10 cellular contexts compared by ENCODE assay signal in the genomic region with DNA sequence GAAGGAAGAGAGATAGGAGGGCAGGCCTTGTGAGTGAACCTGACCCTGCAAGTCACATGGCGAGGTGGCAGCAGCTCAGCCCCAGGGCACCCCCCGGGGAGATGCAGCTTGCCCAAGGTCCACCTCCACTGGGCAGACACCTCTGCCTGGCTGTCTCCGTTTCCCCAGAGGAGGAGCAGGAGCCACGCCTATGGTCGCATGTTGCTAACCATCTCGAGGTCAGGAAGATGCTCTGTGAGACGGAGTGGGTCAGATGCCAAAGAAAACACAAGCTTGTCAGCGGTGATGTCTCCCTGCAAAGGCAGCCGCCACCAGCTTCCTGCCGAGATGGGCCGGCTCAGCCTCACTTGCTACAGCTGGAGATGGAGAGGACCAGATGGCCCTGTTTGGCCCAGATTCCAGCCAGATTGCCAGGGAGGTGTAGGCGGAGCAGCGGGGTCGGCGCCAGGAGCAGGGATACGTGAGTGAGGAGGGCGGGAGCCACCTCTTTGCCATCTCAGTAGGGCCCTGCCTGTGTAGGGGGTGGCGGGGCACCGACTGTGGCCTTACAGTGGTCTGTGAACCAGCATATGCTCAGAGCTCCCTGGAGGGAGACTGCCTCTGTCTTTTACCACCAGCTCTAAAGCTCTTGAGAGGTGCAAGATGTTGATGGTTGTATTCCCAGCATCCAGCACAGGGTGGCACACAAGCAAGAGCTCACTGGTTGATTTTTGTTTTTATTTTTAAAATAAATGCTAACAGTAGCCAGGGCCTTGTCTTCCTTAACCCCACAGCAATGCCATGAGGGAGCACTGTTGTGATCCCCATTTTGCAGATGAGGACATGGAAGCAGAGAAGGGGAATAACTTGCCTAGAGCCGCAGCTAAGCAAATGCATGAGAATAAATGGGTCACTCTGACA. TPM values are rescaled to one million over a fixed set of nuclear protein-coding genes. Genes with fewer than 3 reads are reported as not detected.
DNase-seq lines count a peak whose midpoint lies in the region; ATAC-seq and TF ChIP-seq lines count a peak whose summit lies in the region.
"Had no signal": no experiment of that assay in that cellular context is flagged by ENCODE, and none has a peak within 500 bp of the region (broad histone marks: within the 10 kb centered on the region; RNA-seq: fewer than 3 reads in every experiment).

No MANE protein-coding gene starts in this region.

- H3K27me3 ChIP-seq in right lobe of liver = no peaks in the 10 kb centered on the region

- TF ChIP-seq POLR2A in right lobe of liver (IDR thresholded peaks at IDR 0.05) = no peak

- H3K4me1 Mint-ChIP-seq in activated T-cell treated with anti-CD3 and anti-CD28 coated beads, Interleukin-2, amount 50 U/mL, for 72 hours (ENCODE audit: low read depth) = peaks cover 57% of the 10 kb centered on the region
- H3K4me1 Mint-ChIP-seq: nephron had no signal

- peaks cover 0 to 17% of the 10 kb centered on the region in 2 donors for H3K36me3 Mint-ChIP-seq in activated T-cell treated with anti-CD3 and anti-CD28 coated beads, Interleukin-2, amount 50 U/mL, for 72 hours (ENCODE audit: insufficient read depth in 2 of 2)

- no peak overlapping the region for H3K27ac ChIP-seq in right lobe of liver

- H3K9me3 Mint-ChIP-seq in activated T-cell treated with anti-CD3 and anti-CD28 coated beads, Interleukin-2, amount 50 U/mL, for 72 hours = no peaks in the 10 kb centered on the region
- H3K9me3 Mint-ChIP-seq: dendritic cell treated with granulocyte-macrophage colony-stimulating factor and Interleukin-4, amounts not matched to agents 40 ng/mL and 50 ng/mL, for 4 days; nephron had no signal

- H3K27me3 Mint-ChIP-seq in activated T-cell treated with anti-CD3 and anti-CD28 coated beads, Interleukin-2, amount 50 U/mL, for 72 hours (ENCODE audit: low read depth) = no peaks in the 10 kb centered on the region

- no peaks in the 10 kb centered on the region for H3K4me1 ChIP-seq in right lobe of liver

- DNase-seq in DMS 273 treated with DMSO at 0.1 percent for 48 hours (lab: John Stamatoyannopoulos, UW) (peak; percentile 99), NCI-H1092 (lab: John Stamatoyannopoulos, UW) (peak; percentile 71), right lobe of liver (no peak), GF-D8 (lab: John Stamatoyannopoulos, UW) (no peak), GM19240 (ENCODE audit: insufficient read length, low spot score) (no peak)
- DNase-seq in activated T-cell treated with anti-CD3 and anti-CD28 coated beads, Interleukin-2, amount 50 U/mL, for 72 hours = no peak

- intact Hi-C loops in right lobe of liver (cut with DNase I) = no loop called here

- peak overlapping the region; percentile 42 for H3K27ac Mint-ChIP-seq in activated T-cell treated with anti-CD3 and anti-CD28 coated beads, Interleukin-2, amount 50 U/mL, for 72 hours
- H3K27ac Mint-ChIP-seq: dendritic cell treated with granulocyte-macrophage colony-stimulating factor and Interleukin-4, amounts not matched to agents 40 ng/mL and 50 ng/mL, for 4 days; nephron had no signal

- H3K36me3 ChIP-seq in right lobe of liver = no peaks in the 10 kb centered on the region

- H3K9me3 ChIP-seq in right lobe of liver = no peaks in the 10 kb centered on the region

- peak; percentile 13 to 23 for ATAC-seq in activated T-cell treated with anti-CD3 and anti-CD28 coated beads, Interleukin-2, amount 50 U/mL, for 72 hours (replicated peaks in 1 of 2)
- ATAC-seq in right lobe of liver (peak in 3 of 4 donors; percentile 15 to 32 (median 27)), HG02885 (IDR thresholded peaks at IDR 0.05; ENCODE audit: poor library complexity, unreplicated experiment) (no peak), HG02759 (IDR thresholded peaks at IDR 0.05; ENCODE audit: unreplicated experiment) (no peak)

- TF ChIP-seq CTCF in right lobe of liver (IDR thresholded peaks at IDR 0.05) = no peak

- no peak overlapping the region for H3K4me3 ChIP-seq in right lobe of liver

- H3K4me3 Mint-ChIP-seq in activated T-cell treated with anti-CD3 and anti-CD28 coated beads, Interleukin-2, amount 50 U/mL, for 72 hours = no peak overlapping the region
- H3K4me3 Mint-ChIP-seq: dendritic cell treated with granulocyte-macrophage colony-stimulating factor and Interleukin-4, amounts not matched to agents 40 ng/mL and 50 ng/mL, for 4 days; nephron had no signal

- WGBS in right lobe of liver (ENCODE audit: insufficient coverage, low coverage, low lambda C conversion rate, missing lambda C conversion rate) = 63% methylated on average over 6 of the region's 20 CpGs

RNA-seq across cellular contexts. Expression of a gene that starts 42.9 kb away (rescaled TPM):
- 10 to 100 TPM; 10.4 to 10.5 TPM for total RNA-seq in activated T-cell treated with anti-CD3 and anti-CD28 coated beads, Interleukin-2, amount 50 U/mL, for 72 hours
- 1 to 10 TPM in 4 of 6 experiments, under 1 TPM in 2; 0.83 to 3.3 (median 1.7) TPM for total RNA-seq in right lobe of liver

Comparison
In these comparisons a context has a peak if more than half of its experiments do, and no peak if none do; other contexts are left out.
1. DNase-seq: peak in DMS 273 treated with DMSO at 0.1 percent for 48 hours (single experiment) and NCI-H1092 (single experiment); none in activated T-cell treated with anti-CD3 and anti-CD28 coated beads, Interleukin-2, amount 50 U/mL, for 72 hours (0 of 2), right lobe of liver (0 of 3), GF-D8 (single experiment) and GM19240 (single experiment).
2. ATAC-seq: peak in activated T-cell treated with anti-CD3 and anti-CD28 coated beads, Interleukin-2, amount 50 U/mL, for 72 hours (2 of 2) and right lobe of liver (3 of 4); none in HG02885 (single experiment) and HG02759 (single experiment).